Comparison of ENCODE assay signal across 1 cellular context in genomic region chr15:70469651-70470555, GRCh38.
TF ChIP-seq lines count a peak whose summit lies in the region.

No MANE protein-coding gene starts in this region.

TF ChIP-seq in HEK293, 187 proteins besides CTCF, POLR2A, EP300 and RAD21 (continued from another document):
- TF ChIP-seq RBAK (tag by site-specific recombination; IDR thresholded peaks at IDR 0.05) (no peak), OVOL3 (tag by site-specific recombination; IDR thresholded peaks at IDR 0.05) (no peak)
